In the genomic region with DNA sequence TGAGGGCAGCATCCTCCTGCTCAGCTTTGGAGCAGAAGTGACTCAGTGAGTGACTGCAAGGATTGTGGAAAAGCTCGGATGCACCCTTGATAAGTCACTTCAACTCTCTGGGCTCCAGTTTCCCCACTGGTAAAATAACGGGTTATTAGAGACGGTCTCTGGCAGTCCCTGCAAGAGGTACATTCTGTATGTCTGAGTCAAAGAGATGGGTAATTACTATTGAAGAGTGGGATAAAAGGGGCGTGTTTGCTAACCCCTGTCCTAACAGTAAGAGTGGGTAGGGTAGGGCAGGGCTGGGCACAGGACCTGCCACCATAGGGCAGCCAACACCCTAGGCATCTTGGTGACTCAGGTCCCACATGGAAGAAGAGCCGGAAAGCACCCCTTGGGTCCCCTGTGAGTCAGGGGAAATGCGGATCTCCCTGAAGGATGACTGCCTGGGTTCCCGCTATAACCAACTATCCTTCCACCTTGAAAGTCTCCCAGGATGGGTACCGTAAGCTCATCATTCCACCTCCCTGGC, we compare ENCODE assay signal across 8 cellular contexts. TPM values are rescaled to one million over a fixed set of nuclear protein-coding genes. Genes with fewer than 3 reads are reported as not detected.
DNase-seq lines count a peak whose midpoint lies in the region; ATAC-seq and TF ChIP-seq lines count a peak whose summit lies in the region.

No MANE protein-coding gene starts in this region.

- no peak for DNase-seq in activated T-cell treated with anti-CD3 and anti-CD28 coated beads, Interleukin-2, amount 50 U/mL, for 4 hours
- no peak for DNase-seq in activated T-cell treated with anti-CD3 and anti-CD28 coated beads, Interleukin-2, amount 50 U/mL, for 48 hours
- DNase-seq in amniotic epithelial cell (ENCODE audit: low read depth) (peak; percentile 81), left colon (peak; percentile 40 to 74), transverse colon (peak; percentile 62), activated gamma-delta T cell (lab: John Stamatoyannopoulos, UW) (no peak), NOMO-1 treated with DMSO at 0.1 percent for 48 hours (lab: John Stamatoyannopoulos, UW; ENCODE audit: unreplicated experiment) (no peak), NCI-H526 (lab: John Stamatoyannopoulos, UW) (no peak)

- peak overlapping the region in 1 of 4 donors; percentile 25 for H3K4me3 ChIP-seq in transverse colon

- H3K4me3 Mint-ChIP-seq in activated T-cell treated with anti-CD3 and anti-CD28 coated beads, Interleukin-2, amount 50 U/mL, for 4 hours = peak overlapping the region; percentile 58

- 58 to 63% methylated on average over 7 to 8 of the region's 8 CpGs for WGBS in transverse colon (ENCODE audit: low coverage in 1 of 2), 2 donors

- H3K27ac ChIP-seq in transverse colon = peak overlapping the region; percentile 96 to 100 (median 97)

- no peak for TF ChIP-seq EP300 in transverse colon (IDR thresholded peaks at IDR 0.05; ENCODE audit: low read depth)

- H3K27me3 Mint-ChIP-seq in activated T-cell treated with anti-CD3 and anti-CD28 coated beads, Interleukin-2, amount 50 U/mL, for 4 hours (ENCODE audit: low read depth) = no peaks in the 10 kb centered on the region

- H3K27me3 ChIP-seq in transverse colon = no peaks in the 10 kb centered on the region

- no peak for ATAC-seq in activated T-cell treated with anti-CD3 and anti-CD28 coated beads, Interleukin-2, amount 50 U/mL, for 4 hours
- peak; percentile 23 for ATAC-seq in left colon

- in situ Hi-C loops in transverse colon (cut with MboI; ENCODE audit: low pct_ligation_motif_present in 1 of 4, low pct_unique_long_range_greater_than_20kb in 1 of 4, low sequenced_read_pairs in 3 of 4) = loop anchor here in 2 of 4 donors (10.0 kb wide), 1 partner anchor 129 kb away; no protein-coding TSS in a partner anchor

- no peaks in the 10 kb centered on the region for H3K9me3 ChIP-seq in transverse colon

- H3K9me3 Mint-ChIP-seq in activated T-cell treated with anti-CD3 and anti-CD28 coated beads, Interleukin-2, amount 50 U/mL, for 4 hours = no peaks in the 10 kb centered on the region

- intact Hi-C loops in left colon (cut with DNase I, micrococcal nuclease) (loop anchor here in 1 of 2 donors (10.0 kb wide), 1 partner anchor 159 kb away; no protein-coding TSS in a partner anchor), transverse colon (cut with DNase I; ENCODE audit: low total_unique reads) (no loop called here)

- H3K4me1 Mint-ChIP-seq in activated T-cell treated with anti-CD3 and anti-CD28 coated beads, Interleukin-2, amount 50 U/mL, for 4 hours (ENCODE audit: low read depth) = peaks cover 91% of the 10 kb centered on the region

- peaks cover 0 to 3% (median 2%) of the 10 kb centered on the region in 4 donors for H3K36me3 ChIP-seq in transverse colon

- peaks cover 12% of the 10 kb centered on the region for H3K36me3 Mint-ChIP-seq in activated T-cell treated with anti-CD3 and anti-CD28 coated beads, Interleukin-2, amount 50 U/mL, for 4 hours (ENCODE audit: insufficient read depth)

- no peak for TF ChIP-seq CTCF in transverse colon (IDR thresholded peaks at IDR 0.05)

- TF ChIP-seq POLR2A in transverse colon (IDR thresholded peaks at IDR 0.05) = no peak

- peaks cover 71 to 93% (median 86%) of the 10 kb centered on the region in 4 donors for H3K4me1 ChIP-seq in transverse colon

RNA-seq across cellular contexts. Expression of a gene that starts 7.3 kb away (rescaled TPM):
- 10 to 100 TPM; 12.3 to 22.7 (median 13.3) TPM for total RNA-seq in activated T-cell treated with anti-CD3 and anti-CD28 coated beads, Interleukin-2, amount 50 U/mL, for 4 hours
- total RNA-seq in left colon (100 to 1,000 TPM; 629 to 631 TPM), transverse colon (1,000 to 10,000 TPM in 1 of 4 donors, 100 to 1,000 TPM in 3; 561 to 1,032 (median 742) TPM)

RNA-seq across cellular contexts. Expression of a gene that starts 19.8 kb away (rescaled TPM):
- total RNA-seq in activated T-cell treated with anti-CD3 and anti-CD28 coated beads, Interleukin-2, amount 50 U/mL, for 4 hours = 1,000 to 10,000 TPM; 1,775 to 1,880 (median 1,879) TPM
- 1,000 to 10,000 TPM; 1,192 to 1,207 TPM for total RNA-seq in left colon
- 1,000 to 10,000 TPM in 3 of 4 donors, 100 to 1,000 TPM in 1; 337 to 1,276 (median 1,207) TPM for total RNA-seq in transverse colon

RNA-seq across cellular contexts. Expression of a gene that starts 37.4 kb away (rescaled TPM):
- 10 to 100 TPM; 39.4 to 46.1 (median 41.6) TPM for total RNA-seq in activated T-cell treated with anti-CD3 and anti-CD28 coated beads, Interleukin-2, amount 50 U/mL, for 4 hours
- total RNA-seq in left colon (10 to 100 TPM; 14.0 to 14.7 TPM), transverse colon (10 to 100 TPM in 2 of 4 donors, 1 to 10 TPM in 2; 6.0 to 12.4 (median 9.8) TPM)

RNA-seq across cellular contexts. Expression of a gene that starts 47.8 kb away (rescaled TPM):
- 100 to 1,000 TPM; 217 to 224 (median 220) TPM for total RNA-seq in activated T-cell treated with anti-CD3 and anti-CD28 coated beads, Interleukin-2, amount 50 U/mL, for 4 hours
- total RNA-seq in left colon (10 to 100 TPM; 84.5 to 96.6 TPM), transverse colon (10 to 100 TPM; 42.0 to 80.1 (median 62.1) TPM)

RNA-seq across cellular contexts. Expression of a gene that starts 58.7 kb away (rescaled TPM):
- 100 to 1,000 TPM; 145 to 160 (median 155) TPM for total RNA-seq in activated T-cell treated with anti-CD3 and anti-CD28 coated beads, Interleukin-2, amount 50 U/mL, for 4 hours
- 10 to 100 TPM; 45.4 to 57.9 TPM for total RNA-seq in left colon
- 10 to 100 TPM; 35.0 to 61.1 (median 44.9) TPM for total RNA-seq in transverse colon

Comparison
In these comparisons a context has a peak if more than half of its experiments do, and no peak if none do; other contexts are left out.
1. DNase-seq: peak in amniotic epithelial cell (single experiment), left colon (2 of 2) and transverse colon (single experiment); none in activated T-cell treated with anti-CD3 and anti-CD28 coated beads, Interleukin-2, amount 50 U/mL, for 4 hours (single experiment), activated T-cell treated with anti-CD3 and anti-CD28 coated beads, Interleukin-2, amount 50 U/mL, for 48 hours (0 of 2), activated gamma-delta T cell (single experiment), NOMO-1 treated with DMSO at 0.1 percent for 48 hours (single experiment) and NCI-H526 (0 of 2).
2. RNA of a gene that starts 7.3 kb away (total RNA-seq): 561 to 1,032 TPM in transverse colon and 629 to 631 TPM in left colon; 12.3 to 22.7 TPM in activated T-cell treated with anti-CD3 and anti-CD28 coated beads, Interleukin-2, amount 50 U/mL, for 4 hours; every median in the first group is over 10 times any median in the second.